8 cellular contexts compared by ENCODE assay signal in genomic region chr16:83952587-83952939, GRCh38. TPM values are rescaled to one million over a fixed set of nuclear protein-coding genes. Genes with fewer than 3 reads are reported as not detected.
DNase-seq lines count a peak whose midpoint lies in the region; TF ChIP-seq lines count a peak whose summit lies in the region.

No MANE protein-coding gene starts in this region.

- no peak overlapping the region for H3K14ac ChIP-seq in neuronal stem cell (ENCODE audit: low read length)

- H3K27ac ChIP-seq in neuronal stem cell (replicated peaks; ENCODE audit: low read length) = no peak overlapping the region

- no peak overlapping the region for H2BK12ac ChIP-seq in neuronal stem cell (ENCODE audit: low read length)

- H3K4me2 ChIP-seq in neuronal stem cell (ENCODE audit: insufficient read depth, low read length, poor library complexity, severe bottlenecking) = no peak overlapping the region

- no peak overlapping the region for H2BK120ac ChIP-seq in neuronal stem cell (ENCODE audit: low read depth, low read length)

- H3K4me1 ChIP-seq in neuronal stem cell (ENCODE audit: control insufficient read depth in 2 of 2, insufficient read depth in 1 of 2, low read depth in 1 of 2, low read length in 2 of 2) = peaks cover 11 to 22% of the 10 kb centered on the region in 2 donors

- no peak overlapping the region for H4K8ac ChIP-seq in neuronal stem cell (ENCODE audit: low read depth, low read length)

- no peak overlapping the region for H2BK15ac ChIP-seq in neuronal stem cell (ENCODE audit: low read length)

- H3K18ac ChIP-seq in neuronal stem cell (ENCODE audit: low read length) = no peak overlapping the region

- H3K27me3 ChIP-seq in neuronal stem cell (ENCODE audit: control insufficient read depth in 3 of 3, insufficient read depth in 3 of 3, low read depth in 1 of 3, low read length in 3 of 3) = peaks cover 0 to 5% (median 0%) of the 10 kb centered on the region in 3 experiments

- peak overlapping the region; percentile 82 for H3K27ac Mint-ChIP-seq in chondrocyte (ENCODE audit: unreplicated experiment)

- H3K23ac ChIP-seq in neuronal stem cell (ENCODE audit: low read depth, low read length, poor library complexity) = no peak overlapping the region

- TF ChIP-seq CTCF in AG09319 (IDR thresholded peaks at IDR 0.05; ENCODE audit: low read depth, low read length) (no peak), chondrocyte (IDR thresholded peaks at IDR 0.05) (no peak)

- H3K36me3 ChIP-seq in neuronal stem cell (replicated peaks in 1 of 2; ENCODE audit: control insufficient read depth in 2 of 2, insufficient read depth in 2 of 2, low read length in 2 of 2) = no peaks in the 10 kb centered on the region

- no peak overlapping the region for H4K91ac ChIP-seq in neuronal stem cell (ENCODE audit: low read depth, low read length, poor library complexity)

- H3K4me3 ChIP-seq in Jurkat, Clone E6-1 (ENCODE audit: low read length) = peak overlapping the region; percentile 60
- no peak overlapping the region for H3K4me3 ChIP-seq in neuronal stem cell (ENCODE audit: low read length in 2 of 2)

- no peaks in the 10 kb centered on the region for H3K9me3 ChIP-seq in neuronal stem cell (replicated peaks in 1 of 2; ENCODE audit: control insufficient read depth in 2 of 2, insufficient read depth in 1 of 2, low read depth in 1 of 2, low read length in 2 of 2)

- no peaks in the 10 kb centered on the region for H3K79me1 ChIP-seq in neuronal stem cell (ENCODE audit: low read depth, low read length)

- H3K9me3 Mint-ChIP-seq in chondrocyte (ENCODE audit: low read depth) = no peaks in the 10 kb centered on the region

- no CpG with 5 or more reads among the region's 8 CpGs for WGBS in neuronal stem cell (ENCODE audit: extremely low coverage in 2 of 2, insufficient read length in 2 of 2, insufficient replicate concordance in 1 of 2), 2 donors

- peak overlapping the region; percentile 72 for H2AFZ ChIP-seq in neuronal stem cell (ENCODE audit: low read length)

- H3K27me3 Mint-ChIP-seq in chondrocyte (ENCODE audit: low read depth) = no peaks in the 10 kb centered on the region

- H2AK5ac ChIP-seq in neuronal stem cell (ENCODE audit: low read depth, low read length) = no peak overlapping the region

- no peak overlapping the region for H3K4ac ChIP-seq in neuronal stem cell (ENCODE audit: low read length)

- peaks cover 20% of the 10 kb centered on the region for H3K4me1 Mint-ChIP-seq in chondrocyte (ENCODE audit: low read depth)

- H3K36me3 Mint-ChIP-seq in chondrocyte (ENCODE audit: low read depth) = no peaks in the 10 kb centered on the region

- H3K9ac ChIP-seq in neuronal stem cell (ENCODE audit: low read depth, low read length, poor library complexity) = no peak overlapping the region

- no peak overlapping the region for H2BK5ac ChIP-seq in neuronal stem cell (ENCODE audit: low read length)

- DNase-seq in AG09319 (ENCODE audit: extremely low read depth, low read depth) (peak; percentile 41), chondrocyte (ENCODE audit: low spot score) (no peak), neuronal stem cell (ENCODE audit: low spot score) (no peak), NCI-H146 treated with DMSO at 0.1 percent for 48 hours (lab: John Stamatoyannopoulos, UW; ENCODE audit: unreplicated experiment) (no peak), NCI-H2081 (lab: John Stamatoyannopoulos, UW) (no peak), NOMO-1 treated with DMSO at 0.1 percent for 48 hours (lab: John Stamatoyannopoulos, UW; ENCODE audit: unreplicated experiment) (no peak), NCI-H2196 treated with DMSO at 0.1 percent for 48 hours (lab: John Stamatoyannopoulos, UW; ENCODE audit: unreplicated experiment) (no peak)
- no peak for DNase-seq in Jurkat, Clone E6-1 (ENCODE audit: low read depth, low spot score)

- no peak overlapping the region for H3K4me3 Mint-ChIP-seq in chondrocyte (ENCODE audit: unreplicated experiment)

RNA-seq across cellular contexts. Expression of gene OSGIN1, which starts 0.5 kb away (rescaled TPM):
- polyA plus RNA-seq in Jurkat, Clone E6-1 (2012; ENCODE audit: insufficient read depth, insufficient read length) = 2.5 TPM
- total RNA-seq in chondrocyte = 1.3 to 2.8 TPM (median 2.5 TPM) in 3 replicates
- polyA plus RNA-seq in neuronal stem cell (2013, experiment 1 of 2) = 0.20 TPM
- polyA plus RNA-seq in neuronal stem cell (2013, experiment 2 of 2) = 0.25 TPM

RNA-seq across cellular contexts. Expression of gene NECAB2, which starts 15.5 kb away (rescaled TPM):
- polyA plus RNA-seq in Jurkat, Clone E6-1 (2012; ENCODE audit: insufficient read depth, insufficient read length) = not detected
- total RNA-seq in chondrocyte = 0.40 to 0.72 TPM (median 0.58 TPM) in 3 replicates
- 23.1 TPM for polyA plus RNA-seq in neuronal stem cell (2013, experiment 1 of 2)
- 20.8 TPM for polyA plus RNA-seq in neuronal stem cell (2013, experiment 2 of 2)

RNA-seq across cellular contexts. Expression of gene MLYCD, which starts 53.6 kb away (rescaled TPM):
- 3.2 TPM for polyA plus RNA-seq in Jurkat, Clone E6-1 (2012; ENCODE audit: insufficient read depth, insufficient read length)
- 2.9 to 4.4 TPM (median 3.1 TPM) in 3 replicates for total RNA-seq in chondrocyte
- polyA plus RNA-seq in neuronal stem cell (2013, experiment 1 of 2) = 1.1 TPM
- 1.2 TPM for polyA plus RNA-seq in neuronal stem cell (2013, experiment 2 of 2)
